9 cellular contexts compared by ENCODE assay signal in the genomic region with DNA sequence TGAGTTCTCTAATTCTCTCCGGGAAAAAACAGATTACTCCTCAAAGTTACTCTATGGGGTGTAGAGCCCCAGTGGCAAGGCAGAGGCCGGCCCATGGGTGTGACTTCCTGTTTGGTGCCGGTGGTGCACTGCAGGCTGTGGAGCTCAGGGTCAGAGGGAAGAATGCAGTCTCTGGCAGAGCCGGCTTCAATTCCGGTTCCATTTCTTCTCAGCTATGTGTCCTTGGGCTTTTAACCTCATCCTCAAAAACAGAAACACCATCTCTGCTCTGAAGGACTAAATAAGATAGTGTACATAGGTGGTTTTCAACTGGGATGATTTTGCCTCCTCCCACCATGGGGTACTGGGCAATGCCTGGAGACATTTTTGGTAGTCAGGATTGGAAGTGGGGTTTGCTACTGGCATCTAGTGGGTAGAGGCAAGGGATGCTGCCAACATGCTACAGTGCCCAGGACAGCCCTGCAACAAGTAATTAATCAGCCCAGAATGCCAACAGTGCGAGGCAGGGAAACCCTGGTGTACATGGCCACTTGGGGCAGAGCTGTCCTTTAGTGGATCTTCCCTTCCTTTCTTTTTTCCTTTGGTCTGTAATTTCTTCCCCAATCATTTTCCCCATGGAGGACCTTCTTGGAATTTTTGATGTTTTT.
DNase-seq lines count a peak whose midpoint lies in the region; ATAC-seq and TF ChIP-seq lines count a peak whose summit lies in the region.
"Had no signal": no experiment of that assay in that cellular context is flagged by ENCODE, and none has a peak within 500 bp of the region (broad histone marks: within the 10 kb centered on the region; RNA-seq: fewer than 3 reads in every experiment).

No MANE protein-coding gene starts in this region.

- TF ChIP-seq CTCF in coronary artery (IDR thresholded peaks at IDR 0.05): no peak

- peak; percentile 87 for ATAC-seq in stimulated activated effector memory CD8-positive, alpha-beta T cell treated with anti-CD3 and anti-CD28 coated beads, Interleukin-12 subunit alpha, Interleukin-12 subunit beta, amount 100 ng/mL, for 72 hours

- no peaks in the 10 kb centered on the region for H3K36me3 Mint-ChIP-seq in activated CD4-positive, alpha-beta T cell treated with anti-CD3 and anti-CD28 coated beads, Interleukin-2, amount 10 ng/mL, durations not matched to agents 24 days and 14 days (ENCODE audit: low read depth)
- H3K36me3 Mint-ChIP-seq in dendritic cell treated with granulocyte-macrophage colony-stimulating factor and Interleukin-4, amounts not matched to agents 40 ng/mL and 50 ng/mL, for 4 days (ENCODE audit: low read depth): no peaks in the 10 kb centered on the region
- no peaks in the 10 kb centered on the region for H3K36me3 Mint-ChIP-seq in stimulated activated effector memory CD8-positive, alpha-beta T cell treated with anti-CD3 and anti-CD28 coated beads, Interleukin-12 subunit alpha, Interleukin-12 subunit beta, amount 100 ng/mL, for 72 hours

- no peaks in the 10 kb centered on the region for H3K36me3 ChIP-seq in MG63

- no peaks in the 10 kb centered on the region for H3K27me3 ChIP-seq in MG63

- no peak overlapping the region for H3K4me3 ChIP-seq in MG63
- H3K4me3 ChIP-seq in coronary artery: no peak overlapping the region

- H3K9me3 ChIP-seq in MG63: no peaks in the 10 kb centered on the region

- peak overlapping the region; percentile 31 for H3K4me3 Mint-ChIP-seq in activated CD4-positive, alpha-beta T cell treated with anti-CD3 and anti-CD28 coated beads, Interleukin-2, amount 10 ng/mL, durations not matched to agents 24 days and 14 days
- peak overlapping the region; percentile 17 for H3K4me3 Mint-ChIP-seq in dendritic cell treated with granulocyte-macrophage colony-stimulating factor and Interleukin-4, amounts not matched to agents 40 ng/mL and 50 ng/mL, for 4 days
- no peak overlapping the region for H3K4me3 Mint-ChIP-seq in stimulated activated effector memory CD8-positive, alpha-beta T cell treated with anti-CD3 and anti-CD28 coated beads, Interleukin-12 subunit alpha, Interleukin-12 subunit beta, amount 100 ng/mL, for 72 hours

- peak overlapping the region in 1 of 2 donors; percentile 26 for H3K27ac ChIP-seq in coronary artery
- H3K27ac ChIP-seq: VCaP had no signal

- H3K27ac Mint-ChIP-seq in activated CD4-positive, alpha-beta T cell treated with anti-CD3 and anti-CD28 coated beads, Interleukin-2, amount 10 ng/mL, durations not matched to agents 24 days and 14 days: peak overlapping the region; percentile 50
- no peak overlapping the region for H3K27ac Mint-ChIP-seq in dendritic cell treated with granulocyte-macrophage colony-stimulating factor and Interleukin-4, amounts not matched to agents 40 ng/mL and 50 ng/mL, for 4 days
- H3K27ac Mint-ChIP-seq in stimulated activated effector memory CD8-positive, alpha-beta T cell treated with anti-CD3 and anti-CD28 coated beads, Interleukin-12 subunit alpha, Interleukin-12 subunit beta, amount 100 ng/mL, for 72 hours: no peak overlapping the region

- peak; percentile 76 for DNase-seq in activated CD4-positive, alpha-beta T cell treated with anti-CD3 and anti-CD28 coated beads, Interleukin-2, amount 10 ng/mL, durations not matched to agents 24 days and 14 days
- no peak for DNase-seq in activated CD4-positive, alpha-beta T cell treated with anti-CD3 and anti-CD28 coated beads, Interleukin-2, amount 50 U/mL, for 4 hours
- DNase-seq in MG63: peak; percentile 61
- DNase-seq in stimulated activated effector memory CD8-positive, alpha-beta T cell treated with anti-CD3 and anti-CD28 coated beads, Interleukin-12 subunit alpha, Interleukin-12 subunit beta, amount 100 ng/mL, for 72 hours (ENCODE audit: low spot score in 2 of 2): peak in 1 of 2 donors; percentile 51
- DNase-seq in coronary artery (ENCODE audit: low spot score): no peak
- no peak for DNase-seq in NCI-H774 (lab: John Stamatoyannopoulos, UW)
- DNase-seq in NCI-H1436 (lab: John Stamatoyannopoulos, UW): no peak

- peaks cover 13% of the 10 kb centered on the region for H3K9me3 Mint-ChIP-seq in activated CD4-positive, alpha-beta T cell treated with anti-CD3 and anti-CD28 coated beads, Interleukin-2, amount 10 ng/mL, durations not matched to agents 24 days and 14 days
- peaks cover 14% of the 10 kb centered on the region for H3K9me3 Mint-ChIP-seq in dendritic cell treated with granulocyte-macrophage colony-stimulating factor and Interleukin-4, amounts not matched to agents 40 ng/mL and 50 ng/mL, for 4 days
- H3K9me3 Mint-ChIP-seq in stimulated activated effector memory CD8-positive, alpha-beta T cell treated with anti-CD3 and anti-CD28 coated beads, Interleukin-12 subunit alpha, Interleukin-12 subunit beta, amount 100 ng/mL, for 72 hours: peaks cover 2% of the 10 kb centered on the region

- intact Hi-C loops in activated CD4-positive, alpha-beta T cell treated with anti-CD3 and anti-CD28 coated beads, Interleukin-2, amount 10 ng/mL, durations not matched to agents 24 days and 14 days (cut with micrococcal nuclease): no loop called here
- intact Hi-C loops in dendritic cell treated with granulocyte-macrophage colony-stimulating factor and Interleukin-4, amounts not matched to agents 40 ng/mL and 50 ng/mL, for 4 days (cut with micrococcal nuclease): loop anchor here (10.0 kb wide), 1 partner anchor 45 kb away; no protein-coding TSS in a partner anchor

- H3K4me1 Mint-ChIP-seq in activated CD4-positive, alpha-beta T cell treated with anti-CD3 and anti-CD28 coated beads, Interleukin-2, amount 10 ng/mL, durations not matched to agents 24 days and 14 days: no peaks in the 10 kb centered on the region
- H3K4me1 Mint-ChIP-seq in dendritic cell treated with granulocyte-macrophage colony-stimulating factor and Interleukin-4, amounts not matched to agents 40 ng/mL and 50 ng/mL, for 4 days (ENCODE audit: low read depth): no peaks in the 10 kb centered on the region
- H3K4me1 Mint-ChIP-seq in stimulated activated effector memory CD8-positive, alpha-beta T cell treated with anti-CD3 and anti-CD28 coated beads, Interleukin-12 subunit alpha, Interleukin-12 subunit beta, amount 100 ng/mL, for 72 hours: no peaks in the 10 kb centered on the region

- peaks cover 2% of the 10 kb centered on the region for H3K27me3 Mint-ChIP-seq in activated CD4-positive, alpha-beta T cell treated with anti-CD3 and anti-CD28 coated beads, Interleukin-2, amount 10 ng/mL, durations not matched to agents 24 days and 14 days
- H3K27me3 Mint-ChIP-seq in dendritic cell treated with granulocyte-macrophage colony-stimulating factor and Interleukin-4, amounts not matched to agents 40 ng/mL and 50 ng/mL, for 4 days: peaks cover 2% of the 10 kb centered on the region

Comparison
In these comparisons a context has a peak if more than half of its experiments do, and no peak if none do; other contexts are left out.
1. DNase-seq: peak in activated CD4-positive, alpha-beta T cell treated with anti-CD3 and anti-CD28 coated beads, Interleukin-2, amount 10 ng/mL, durations not matched to agents 24 days and 14 days (single experiment) and MG63 (single experiment); none in activated CD4-positive, alpha-beta T cell treated with anti-CD3 and anti-CD28 coated beads, Interleukin-2, amount 50 U/mL, for 4 hours (0 of 2), coronary artery (single experiment), NCI-H774 (single experiment) and NCI-H1436 (single experiment).